28 cellular contexts compared by ENCODE assay signal in genomic region chr2:46045888-46046287, GRCh38.
A peak's percentile ranks its signal among the peaks of the same experiment; 100 is the strongest.
DNase-seq lines count a peak whose midpoint lies in the region; ATAC-seq and TF ChIP-seq lines count a peak whose summit lies in the region.
"Had no signal": no experiment of that assay in that cellular context is flagged by ENCODE, and none has a peak within 500 bp of the region (broad histone marks: within the 10 kb centered on the region; RNA-seq: fewer than 3 reads in every experiment).

No MANE protein-coding gene starts in this region.

- no peak for TF ChIP-seq CTCF in neural progenitor cell (IDR thresholded peaks at IDR 0.05)

- H3K4me2 ChIP-seq in neural progenitor cell = no peak overlapping the region

- H3K27me3 Mint-ChIP-seq in activated T-cell treated with anti-CD3 and anti-CD28 coated beads, Interleukin-2, amount 50 U/mL, for 24 hours = no peaks in the 10 kb centered on the region
- H3K27me3 Mint-ChIP-seq in neural progenitor cell (ENCODE audit: insufficient read depth, low read depth) = peaks cover 5% of the 10 kb centered on the region
- H3K27me3 Mint-ChIP-seq: brain; CD4-positive, alpha-beta memory T cell had no signal

- H2AFZ ChIP-seq in neural progenitor cell (replicated peaks) = no peak overlapping the region
- H2AFZ ChIP-seq: GM23248 had no signal

- no peaks in the 10 kb centered on the region for H3K36me3 Mint-ChIP-seq in activated T-cell treated with anti-CD3 and anti-CD28 coated beads, Interleukin-2, amount 50 U/mL, for 24 hours (ENCODE audit: low read depth)
- H3K36me3 Mint-ChIP-seq in neural progenitor cell = no peaks in the 10 kb centered on the region
- H3K36me3 Mint-ChIP-seq: brain had no signal

- ATAC-seq in HG03457 (IDR thresholded peaks at IDR 0.05; ENCODE audit: unreplicated experiment) (no peak), GM21423 (IDR thresholded peaks at IDR 0.05; ENCODE audit: unreplicated experiment) (no peak)
- ATAC-seq: left cardiac atrium had no signal

- no peaks in the 10 kb centered on the region for H3F3A ChIP-seq in neural progenitor cell (ENCODE audit: low read depth)

- H3K4me3 ChIP-seq in neural progenitor cell = no peak overlapping the region
- H3K4me3 ChIP-seq: GM23248, MG63, right atrium auricular region, stomach, thyroid gland had no signal

- H3K36me3 ChIP-seq in neural progenitor cell = no peaks in the 10 kb centered on the region
- H3K36me3 ChIP-seq: right atrium auricular region, thyroid gland had no signal

- H3K4me3 Mint-ChIP-seq in activated T-cell treated with anti-CD3 and anti-CD28 coated beads, Interleukin-2, amount 50 U/mL, for 24 hours = no peak overlapping the region
- peak overlapping the region; percentile 37 for H3K4me3 Mint-ChIP-seq in neural progenitor cell
- H3K4me3 Mint-ChIP-seq: brain; CD4-positive, alpha-beta memory T cell had no signal

- peaks cover 11% of the 10 kb centered on the region for H3K4me1 Mint-ChIP-seq in activated T-cell treated with anti-CD3 and anti-CD28 coated beads, Interleukin-2, amount 50 U/mL, for 24 hours (ENCODE audit: low read depth)
- peaks cover 15% of the 10 kb centered on the region for H3K4me1 Mint-ChIP-seq in neural progenitor cell
- H3K4me1 Mint-ChIP-seq: CD4-positive, alpha-beta memory T cell had no signal

- H3K9me3 ChIP-seq in neural progenitor cell (ENCODE audit: low read depth) = no peaks in the 10 kb centered on the region
- H3K9me3 ChIP-seq: MG63, right atrium auricular region, stomach, thyroid gland had no signal

- H3K27ac ChIP-seq in neural progenitor cell = no peak overlapping the region
- H3K27ac ChIP-seq: GM23248, right atrium auricular region, stomach, thyroid gland had no signal

- no peaks in the 10 kb centered on the region for H4K20me1 ChIP-seq in neural progenitor cell (ENCODE audit: low read depth)

- H3K9me3 Mint-ChIP-seq in activated T-cell treated with anti-CD3 and anti-CD28 coated beads, Interleukin-2, amount 50 U/mL, for 24 hours = no peaks in the 10 kb centered on the region
- no peaks in the 10 kb centered on the region for H3K9me3 Mint-ChIP-seq in neural progenitor cell
- H3K9me3 Mint-ChIP-seq: brain; CD4-positive, alpha-beta memory T cell had no signal

- DNase-seq in activated T-cell treated with anti-CD3 and anti-CD28 coated beads, Interleukin-2, amount 50 U/mL, for 24 hours = no peak
- no peak for DNase-seq in activated T-cell treated with anti-CD3 and anti-CD28 coated beads, Interleukin-2, amount 50 U/mL, for 48 hours
- DNase-seq in HT1080 (ENCODE audit: low read depth) = peak; percentile 12
- DNase-seq in dermis blood vessel endothelial cell = peak; percentile 90
- no peak for DNase-seq in neural progenitor cell (ENCODE audit: low spot score)
- no peak for DNase-seq in NCI-H526 (lab: John Stamatoyannopoulos, UW)
- DNase-seq: activated CD4-positive, CD25-positive, alpha-beta regulatory T cell; activated T-cell treated with anti-CD3 and anti-CD28 coated beads, Interleukin-2, amount 50 U/mL, for 1 hour; AML-193; amniotic stem cell; CD4-positive, alpha-beta memory T cell; DND-41; GM23248; hippocampal formation; left cardiac atrium; MG63; NCI-H1105; NCI-H2029; NCI-H524; OCI-M1; stimulated activated CD4-positive, alpha-beta T cell treated with anti-CD3 and anti-CD28 coated beads, Interleukin-2, amount 100 ng/mL, for 24 hours; stimulated activated CD8-positive, alpha-beta memory T cell treated with anti-CD3 and anti-CD28 coated beads, Interleukin-4, amount 100 ng/mL, for 48 hours; stomach; thyroid gland had no signal

- H3K79me2 ChIP-seq in neural progenitor cell (ENCODE audit: low read depth) = no peaks in the 10 kb centered on the region

- no peaks in the 10 kb centered on the region for H3K27me3 ChIP-seq in neural progenitor cell
- H3K27me3 ChIP-seq: MG63, right atrium auricular region, stomach, thyroid gland had no signal

- H3K9ac ChIP-seq in neural progenitor cell = no peak overlapping the region
- H3K9ac ChIP-seq: GM23248 had no signal

- H3K27ac Mint-ChIP-seq in activated T-cell treated with anti-CD3 and anti-CD28 coated beads, Interleukin-2, amount 50 U/mL, for 24 hours = peak overlapping the region; percentile 62
- H3K27ac Mint-ChIP-seq in neural progenitor cell = no peak overlapping the region
- H3K27ac Mint-ChIP-seq: CD4-positive, alpha-beta memory T cell had no signal

- no peaks in the 10 kb centered on the region for H3K4me1 ChIP-seq in neural progenitor cell
- H3K4me1 ChIP-seq: right atrium auricular region had no signal

Comparison
In these comparisons a context has a peak if more than half of its experiments do, and no peak if none do; other contexts are left out.
1. DNase-seq: peak in HT1080 (single experiment) and dermis blood vessel endothelial cell (single experiment); none in activated T-cell treated with anti-CD3 and anti-CD28 coated beads, Interleukin-2, amount 50 U/mL, for 24 hours (single experiment), activated T-cell treated with anti-CD3 and anti-CD28 coated beads, Interleukin-2, amount 50 U/mL, for 48 hours (0 of 2), neural progenitor cell (single experiment) and NCI-H526 (0 of 2).